ENCODE assay signal across 32 cellular contexts in the genomic region with DNA sequence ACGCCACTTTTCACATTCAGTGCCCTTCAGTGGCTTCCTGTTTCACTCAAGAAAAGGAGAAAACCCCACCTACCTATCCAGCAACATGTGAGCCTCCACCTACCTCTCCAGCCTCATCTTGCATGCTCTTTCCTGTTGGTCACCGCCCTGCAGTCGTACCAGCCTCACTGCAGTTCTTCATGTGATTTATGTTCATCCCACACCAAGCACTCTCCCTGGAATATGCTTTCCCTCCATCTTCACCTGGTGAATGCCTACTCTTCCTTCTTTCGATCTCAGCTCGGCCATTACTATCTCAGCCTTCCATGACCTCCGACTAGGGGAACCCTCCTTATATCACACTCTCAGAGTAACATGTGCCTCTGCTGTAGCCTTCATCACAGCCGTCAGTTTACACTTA. TPM values are rescaled to one million over a fixed set of nuclear protein-coding genes. Genes with fewer than 3 reads are reported as not detected.
DNase-seq lines count a peak whose midpoint lies in the region; ATAC-seq, FAIRE-seq and TF ChIP-seq lines count a peak whose summit lies in the region.
"Had no signal": no experiment of that assay in that cellular context is flagged by ENCODE, and none has a peak within 500 bp of the region (broad histone marks: within the 10 kb centered on the region; RNA-seq: fewer than 3 reads in every experiment).

No MANE protein-coding gene starts in this region.

- WGBS in small intestine, 3 donors = 75 to 77% (median 76%) methylated on average over 7 of the region's 7 CpGs
- 85% methylated on average over 7 of the region's 7 CpGs for WGBS in prostate gland

- intact Hi-C loops in prostate gland (cut with DNase I) = no loop called here

- H3K36me3 ChIP-seq in BLaER1 = no peaks in the 10 kb centered on the region
- no peaks in the 10 kb centered on the region for H3K36me3 ChIP-seq in small intestine (ENCODE audit: control insufficient read depth in 2 of 2, insufficient read depth in 2 of 2, low read length in 2 of 2)
- H3K36me3 ChIP-seq in prostate gland = no peaks in the 10 kb centered on the region
- H3K36me3 ChIP-seq: heart right ventricle, SJSA1, thoracic aorta, vagina had no signal

- H4K20me1 ChIP-seq in BLaER1 = no peaks in the 10 kb centered on the region

- H3K4me3 ChIP-seq in BLaER1 (no peak overlapping the region), small intestine (ENCODE audit: low read depth in 1 of 2, low read length in 2 of 2) (no peak overlapping the region), prostate gland (no peak overlapping the region)
- H3K4me3 ChIP-seq: A549, GM12878, heart right ventricle, SJSA1, thoracic aorta, vagina had no signal

- H3K4me2 ChIP-seq in BLaER1 = peak overlapping the region; percentile 53; the same call in 1 of the 2 replicates
- H3K4me2 ChIP-seq: A549 had no signal

- TF ChIP-seq POLR2A in prostate gland (IDR thresholded peaks at IDR 0.05) = no peak

- no peak for TF ChIP-seq CTCF in prostate gland (IDR thresholded peaks at IDR 0.05)

- peaks cover 15% of the 10 kb centered on the region for H3K4me1 Mint-ChIP-seq in memory B cell
- H3K4me1 Mint-ChIP-seq: WTC11 had no signal

- H3K27ac ChIP-seq in BLaER1 (no peak overlapping the region), angular gyrus (ENCODE audit: low read depth, low read length) (peak overlapping the region; percentile 22), small intestine (ENCODE audit: low read depth in 1 of 2, low read length in 1 of 2) (no peak overlapping the region), prostate gland (no peak overlapping the region)
- H3K27ac ChIP-seq: A549, RWPE1, SJSA1, thoracic aorta, vagina had no signal

- no peak overlapping the region for H3K9ac ChIP-seq in BLaER1

- ATAC-seq in memory B cell (ENCODE audit: low read depth) (no peak), HG03159 (IDR thresholded peaks at IDR 0.05; ENCODE audit: unreplicated experiment) (no peak)
- ATAC-seq: A549; activated T-cell treated with anti-CD3 and anti-CD28 coated beads, Interleukin-2, amount 50 U/mL, for 4 hours; HepG2; stimulated activated naive CD8-positive, alpha-beta T cell treated with anti-CD3 and anti-CD28 coated beads, Interleukin-15, Interleukin-2, amounts not matched to agents 100 U/mL and 50 U/mL, for 24 hours; T-cell; WTC11 had no signal

- H3K36me3 Mint-ChIP-seq in memory B cell = no peaks in the 10 kb centered on the region
- H3K36me3 Mint-ChIP-seq: T-cell, WTC11 had no signal

- H3K4me3 Mint-ChIP-seq in memory B cell = no peak overlapping the region
- H3K4me3 Mint-ChIP-seq: activated T-cell treated with anti-CD3 and anti-CD28 coated beads, Interleukin-2, amount 50 U/mL, for 4 hours; CD8-positive, alpha-beta memory T cell; naive thymus-derived CD4-positive, alpha-beta T cell; T-cell; WTC11 had no signal

- H3K9me3 ChIP-seq in BLaER1 (no peaks in the 10 kb centered on the region), small intestine (ENCODE audit: control insufficient read depth, low read depth) (no peaks in the 10 kb centered on the region), prostate gland (no peaks in the 10 kb centered on the region)
- H3K9me3 ChIP-seq: A549, heart right ventricle, SJSA1, thoracic aorta, vagina had no signal

- POLR2A ChIA-PET in HEK293T (lab: Yijun Ruan, JAX) = no interaction called here

- DNase-seq in HEK293T (ENCODE audit: extremely low spot score) (no peak), memory B cell (ENCODE audit: low spot score in 2 of 2) (no peak), small intestine (no peak), prostate gland (ENCODE audit: low spot score) (no peak), UCSD-AML1 (lab: John Stamatoyannopoulos, UW; ENCODE audit: unreplicated experiment) (no peak)
- DNase-seq: activated CD4-positive, alpha-beta T cell treated with anti-CD3 and anti-CD28 coated beads, Interleukin-2, amount 50 U/mL, for 1 hour; activated T-cell treated with anti-CD3 and anti-CD28 coated beads, Interleukin-2, amount 50 U/mL, for 4 hours; CD8-positive, alpha-beta memory T cell; central memory CD4-positive, alpha-beta T cell; Karpas-422; naive thymus-derived CD4-positive, alpha-beta T cell; NCI-H1436 treated with DMSO at 0.1 percent for 48 hours; NCI-H2107; NCI-H446 treated with DMSO at 0.1 percent for 48 hours; NCI-H774; stimulated activated naive CD8-positive, alpha-beta T cell treated with anti-CD3 and anti-CD28 coated beads, Interleukin-15, Interleukin-2, amounts not matched to agents 100 U/mL and 50 U/mL, for 24 hours; T-cell had no signal

- no peaks in the 10 kb centered on the region for H3K9me3 Mint-ChIP-seq in memory B cell
- H3K9me3 Mint-ChIP-seq: activated T-cell treated with anti-CD3 and anti-CD28 coated beads, Interleukin-2, amount 50 U/mL, for 4 hours; CD8-positive, alpha-beta memory T cell; T-cell; WTC11 had no signal

- H3K27me3 ChIP-seq in BLaER1 (no peaks in the 10 kb centered on the region), small intestine (ENCODE audit: control insufficient read depth in 2 of 2, insufficient read depth in 2 of 2, low read length in 2 of 2) (no peaks in the 10 kb centered on the region), prostate gland (replicated peaks; ENCODE audit: insufficient read depth) (no peaks in the 10 kb centered on the region)
- H3K27me3 ChIP-seq: heart right ventricle, vagina had no signal

- peaks cover 10% of the 10 kb centered on the region for H3K27me3 Mint-ChIP-seq in memory B cell

- H3K4me1 ChIP-seq in BLaER1 (peaks cover 32% of the 10 kb centered on the region), small intestine (ENCODE audit: control insufficient read depth in 2 of 2, insufficient read depth in 1 of 2, low read depth in 1 of 2, low read length in 1 of 2) (no peaks in the 10 kb centered on the region), prostate gland (replicated peaks) (no peaks in the 10 kb centered on the region)
- H3K4me1 ChIP-seq: A549, vagina had no signal

- FAIRE-seq in small intestine (lab: Jason Lieb, UNC) = no peak
- FAIRE-seq: A549, frontal cortex, GM12878, H1, HepG2, keratinocyte had no signal

- H3K27ac Mint-ChIP-seq in memory B cell = peak overlapping the region; percentile 3
- H3K27ac Mint-ChIP-seq: CD8-positive, alpha-beta memory T cell; T-cell; WTC11 had no signal

- CTCF ChIA-PET in HEK293T (lab: Yijun Ruan, JAX) = no interaction called here

TF ChIP-seq in HEK293T, 16 proteins besides CTCF, POLR2A, EP300 and RAD21:
- TF ChIP-seq FOXK2 (IDR thresholded peaks at IDR 0.05) (no peak), NFRKB (IDR thresholded peaks at IDR 0.05) (no peak)
- TF ChIP-seq, protein P1, sequence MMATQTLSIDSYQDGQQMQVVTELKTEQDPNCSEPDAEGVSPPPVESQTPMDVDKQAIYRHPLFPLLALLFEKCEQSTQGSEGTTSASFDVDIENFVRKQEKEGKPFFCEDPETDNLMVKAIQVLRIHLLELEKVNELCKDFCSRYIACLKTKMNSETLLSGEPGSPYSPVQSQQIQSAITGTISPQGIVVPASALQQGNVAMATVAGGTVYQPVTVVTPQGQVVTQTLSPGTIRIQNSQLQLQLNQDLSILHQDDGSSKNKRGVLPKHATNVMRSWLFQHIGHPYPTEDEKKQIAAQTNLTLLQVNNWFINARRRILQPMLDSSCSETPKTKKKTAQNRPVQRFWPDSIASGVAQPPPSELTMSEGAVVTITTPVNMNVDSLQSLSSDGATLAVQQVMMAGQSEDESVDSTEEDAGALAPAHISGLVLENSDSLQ (IDR thresholded peaks at IDR 0.05) = peak; percentile 52; the same call in 1 of the 2 replicates

RNA-seq across cellular contexts. Expression of a gene that starts 21.7 kb away (rescaled TPM):
- 10 to 100 TPM; 81.0 to 99.1 (median 98.6) TPM for polyA plus RNA-seq in small intestine
- total RNA-seq in prostate gland = 10 to 100 TPM; 41.9 to 62.4 TPM
